In the genomic region with DNA sequence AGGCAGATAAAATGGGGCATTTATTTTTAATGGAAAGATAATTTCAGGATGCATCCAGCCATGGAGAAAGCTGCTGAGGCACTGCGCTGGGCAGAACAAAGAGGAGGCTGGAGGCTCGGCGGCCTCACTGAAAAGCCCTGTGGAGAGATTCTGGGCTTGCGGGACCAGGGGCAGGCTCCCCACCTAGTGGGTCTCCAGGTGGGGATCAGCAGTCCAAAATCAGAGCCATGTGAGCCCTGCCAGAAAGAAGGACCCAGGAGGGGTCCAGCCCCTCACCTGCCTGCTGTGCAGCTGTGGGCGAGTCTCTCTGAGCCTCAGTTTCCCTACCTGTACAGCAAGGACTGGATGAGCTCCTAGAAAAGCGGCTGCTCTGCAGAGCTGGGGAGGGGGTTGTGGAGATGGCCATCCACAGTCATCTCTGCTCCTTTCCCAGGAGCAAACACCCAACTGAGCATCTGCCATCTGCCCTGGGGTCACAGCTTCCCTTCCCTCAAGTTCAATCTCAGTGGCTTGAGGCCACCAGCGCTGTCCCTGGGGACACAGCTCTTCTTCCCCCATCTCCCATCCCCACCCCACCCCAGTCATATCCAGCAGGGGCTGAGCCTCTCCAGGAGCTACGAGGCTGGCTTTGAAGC, we compare ENCODE assay signal across 17 cellular contexts. TPM values are rescaled to one million over a fixed set of nuclear protein-coding genes. Genes with fewer than 3 reads are reported as not detected.
DNase-seq lines count a peak whose midpoint lies in the region; ATAC-seq and TF ChIP-seq lines count a peak whose summit lies in the region.
"Had no signal": no experiment of that assay in that cellular context is flagged by ENCODE, and none has a peak within 500 bp of the region (broad histone marks: within the 10 kb centered on the region; RNA-seq: fewer than 3 reads in every experiment).

No MANE protein-coding gene starts in this region.

- TF ChIP-seq EP300 in sigmoid colon (IDR thresholded peaks at IDR 0.05) = no peak

- DNase-seq in Right ventricle myocardium inferior (ENCODE audit: missing footprints) = peak; percentile 37
- DNase-seq in right cardiac atrium = no peak
- DNase-seq in Karpas-422 = no peak
- DNase-seq in lower lobe of right lung = peak; percentile 15
- peak; percentile 38 for DNase-seq in sigmoid colon
- no peak for DNase-seq in SKM-1 treated with dmso at 0.1 percent for 144 hours (lab: John Stamatoyannopoulos, UW; ENCODE audit: unreplicated experiment)
- no peak for DNase-seq in NOMO-1 treated with dmso at 0.1 percent for 144 hours (lab: John Stamatoyannopoulos, UW; ENCODE audit: unreplicated experiment)
- DNase-seq: HCEC 1CT, MM.1S, NCI-H1105 had no signal

- H2AFZ ChIP-seq in Karpas-422 (ENCODE audit: low read length) = no peak overlapping the region

- H3K36me3 ChIP-seq in Karpas-422 (ENCODE audit: insufficient read depth, low read length) (no peaks in the 10 kb centered on the region; the same call in 1 of the 2 replicates), lower lobe of right lung (no peaks in the 10 kb centered on the region), sigmoid colon (no peaks in the 10 kb centered on the region)
- H3K36me3 ChIP-seq: SJSA1 had no signal

- ATAC-seq in Right ventricle myocardium inferior = no peak
- ATAC-seq in right cardiac atrium = no peak
- ATAC-seq in lower lobe of right lung = no peak
- ATAC-seq in GM18498 (IDR thresholded peaks at IDR 0.05; ENCODE audit: unreplicated experiment) = no peak
- ATAC-seq: GM12878 had no signal

- H3K9me2 ChIP-seq in Karpas-422 (replicated peaks; ENCODE audit: insufficient read depth, low read length) = no peaks in the 10 kb centered on the region

- H3K27ac ChIP-seq in right cardiac atrium (ENCODE audit: low read length) (no peak overlapping the region), Karpas-422 (ENCODE audit: low read length) (peak overlapping the region; percentile 96), lower lobe of right lung (no peak overlapping the region), sigmoid colon (no peak overlapping the region)
- H3K27ac ChIP-seq: KMS-11, SJSA1 had no signal

- H3K4me1 ChIP-seq in right cardiac atrium (ENCODE audit: control insufficient read depth, insufficient read depth, low read length) (no peaks in the 10 kb centered on the region), Karpas-422 (ENCODE audit: low read length) (peaks cover 98% of the 10 kb centered on the region), lower lobe of right lung (no peaks in the 10 kb centered on the region), sigmoid colon (no peaks in the 10 kb centered on the region)
- H3K4me1 ChIP-seq: SJSA1 had no signal

- H3K9me3 ChIP-seq in right cardiac atrium (ENCODE audit: control insufficient read depth, low read length) (no peaks in the 10 kb centered on the region), Karpas-422 (ENCODE audit: low read length) (no peaks in the 10 kb centered on the region), lower lobe of right lung (no peaks in the 10 kb centered on the region), sigmoid colon (no peaks in the 10 kb centered on the region)
- H3K9me3 ChIP-seq: SJSA1 had no signal

- TF ChIP-seq POLR2A in sigmoid colon (IDR thresholded peaks at IDR 0.05) = no peak

- H3K27me3 ChIP-seq in right cardiac atrium (ENCODE audit: control insufficient read depth, insufficient read depth) (no peaks in the 10 kb centered on the region), Karpas-422 (ENCODE audit: low read length) (no peaks in the 10 kb centered on the region), lower lobe of right lung (ENCODE audit: low read depth) (peaks cover 20% of the 10 kb centered on the region), sigmoid colon (peaks cover 0 to 25% (median 0%) of the 10 kb centered on the region in 3 donors)

- intact Hi-C loops in Right ventricle myocardium inferior (cut with DNase I) (no loop called here), right cardiac atrium (cut with DNase I) (no loop called here), lower lobe of right lung (cut with DNase I) (no loop called here), sigmoid colon (cut with DNase I) (no loop called here)

- no peak overlapping the region for H3K4me3 ChIP-seq in right cardiac atrium (ENCODE audit: low read length)
- peak overlapping the region; percentile 18; the same call in 1 of the 2 replicates for H3K4me3 ChIP-seq in Karpas-422 (ENCODE audit: low read length)
- H3K4me3 ChIP-seq in lower lobe of right lung = no peak overlapping the region
- H3K4me3 ChIP-seq in sigmoid colon = no peak overlapping the region
- H3K4me3 ChIP-seq: GM12878, SJSA1 had no signal

- peak overlapping the region; percentile 80 for H3K9ac ChIP-seq in Karpas-422 (ENCODE audit: low read length)
- H3K9ac ChIP-seq: KMS-11 had no signal

- 93% methylated on average over 8 of the region's 8 CpGs for WGBS in right cardiac atrium
- 87 to 90% methylated on average over 8 of the region's 8 CpGs for WGBS in sigmoid colon, 2 donors

- no peak for TF ChIP-seq CTCF in lower lobe of right lung (IDR thresholded peaks at IDR 0.05)
- no peak for TF ChIP-seq CTCF in sigmoid colon (IDR thresholded peaks at IDR 0.05)

- H3K4me2 ChIP-seq in Karpas-422 (ENCODE audit: low read depth, low read length, poor library complexity, severe bottlenecking) = peak overlapping the region; percentile 69
- H3K4me2 ChIP-seq: KMS-11 had no signal

- H3K79me2 ChIP-seq in Karpas-422 (ENCODE audit: low read length) = peaks cover 54% of the 10 kb centered on the region

- H4K20me1 ChIP-seq in Karpas-422 (ENCODE audit: insufficient read depth, low read depth, low read length) = no peaks in the 10 kb centered on the region; the same call in 1 of the 2 replicates

RNA-seq across cellular contexts. Expression of gene C14orf180, which starts 23.8 kb away (rescaled TPM):
- 40.0 TPM for total RNA-seq in Right ventricle myocardium inferior
- total RNA-seq in right cardiac atrium = 100 to 1,000 TPM in 3 of 4 donors, 10 to 100 TPM in 1; 56.5 to 117 (median 104) TPM
- polyA plus RNA-seq in right cardiac atrium = 153 TPM
- total RNA-seq in Karpas-422 (2014; rRNA removed; shearing (Covaris generic); ENCODE audit: low replicate concordance) = not detected in 2 replicates
- 0.18 TPM for total RNA-seq in lower lobe of right lung
- 1 to 10 TPM in 1 of 4 donors, under 1 TPM in 2, not detected in 1; 0.16 to 5.0 (median 0.55) TPM for total RNA-seq in sigmoid colon
- polyA plus RNA-seq in sigmoid colon = 1 to 10 TPM in 1 of 3 donors, under 1 TPM in 2; 0.46 to 1.6 (median 0.60) TPM
- total RNA-seq: A172, G401, GM12878, NCI-H460, SJSA1 had no signal
- polyA plus RNA-seq: GM12878 had no signal

RNA-seq across cellular contexts. Expression of gene TMEM179, which starts 48.8 kb away (rescaled TPM):
- total RNA-seq in Right ventricle myocardium inferior (not detected), right cardiac atrium (1 to 10 TPM in 2 of 4 donors, under 1 TPM in 2; 0.57 to 2.2 (median 0.94) TPM), lower lobe of right lung (not detected), sigmoid colon (1 to 10 TPM; 1.4 to 5.4 (median 2.8) TPM)
- polyA plus RNA-seq in right cardiac atrium (1.4 TPM), sigmoid colon (1 to 10 TPM in 1 of 3 donors, not detected in 2; 4.2 TPM)
- total RNA-seq in Karpas-422 (2014; rRNA removed; shearing (Covaris generic); ENCODE audit: low replicate concordance) = not detected in 2 replicates
- total RNA-seq: A172, G401, GM12878, SJSA1 had no signal
- polyA plus RNA-seq: GM12878 had no signal

Comparison
In these comparisons a context has a peak if more than half of its experiments do, and no peak if none do; other contexts are left out.
1. DNase-seq: peak in Right ventricle myocardium inferior (single experiment), lower lobe of right lung (single experiment) and sigmoid colon (single experiment); none in right cardiac atrium (0 of 3), Karpas-422 (single experiment), SKM-1 treated with dmso at 0.1 percent for 144 hours (single experiment) and NOMO-1 treated with dmso at 0.1 percent for 144 hours (single experiment).